In the genomic region with DNA sequence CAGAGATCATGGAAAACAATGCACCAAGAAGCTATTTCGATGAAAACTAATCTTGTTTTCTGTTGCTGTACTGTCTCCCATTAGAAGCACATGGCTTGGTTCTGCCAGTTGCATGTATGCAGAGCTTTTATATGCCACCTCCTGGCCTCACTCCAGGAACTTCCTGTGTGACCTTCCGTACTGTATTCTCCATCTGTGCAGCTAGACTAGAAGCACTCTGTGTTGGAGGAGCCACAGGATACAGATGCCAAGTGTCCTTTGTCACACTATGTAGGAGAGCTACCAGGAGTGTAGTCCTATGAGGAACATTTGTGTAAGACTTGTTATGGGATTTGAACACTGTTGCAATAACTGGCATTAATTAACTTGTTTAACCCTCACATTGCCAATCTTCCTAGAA, we compare ENCODE assay signal across 24 cellular contexts.
DNase-seq lines count a peak whose midpoint lies in the region; ATAC-seq and TF ChIP-seq lines count a peak whose summit lies in the region.
"Had no signal": no experiment of that assay in that cellular context is flagged by ENCODE, and none has a peak within 500 bp of the region (broad histone marks: within the 10 kb centered on the region; RNA-seq: fewer than 3 reads in every experiment).

No MANE protein-coding gene starts in this region.

- H3K27me3 ChIP-seq in A673 (replicated peaks; ENCODE audit: insufficient read depth, low read depth, low read length, poor library complexity) (no peaks in the 10 kb centered on the region), transverse colon (no peaks in the 10 kb centered on the region)
- H3K27me3 ChIP-seq in CD4-positive, alpha-beta T cell (ENCODE audit: control insufficient read depth, insufficient read depth, low read length), result no peaks in the 10 kb centered on the region
- H3K27me3 ChIP-seq: MG63 had no signal

- no peak overlapping the region for H3K4me3 Mint-ChIP-seq in CD4-positive, alpha-beta T cell
- H3K4me3 Mint-ChIP-seq: CD8-positive, alpha-beta T cell; HFFc6; T-helper 2 cell treated with Interferon-gamma antibody and Interleukin-4, amounts not matched to agents 5 μg/mL and 100 μg/mL, for 36 hours had no signal

- H3K9me3 ChIP-seq in A673 (ENCODE audit: low read depth, low read length, poor library complexity, severe bottlenecking) (peaks cover 3% of the 10 kb centered on the region), transverse colon (peaks cover 0 to 4% of the 10 kb centered on the region in 2 donors)
- no peaks in the 10 kb centered on the region for H3K9me3 ChIP-seq in CD4-positive, alpha-beta T cell (ENCODE audit: control insufficient read depth, low read length)
- H3K9me3 ChIP-seq: A549, Caco-2, HAP-1, MG63 had no signal

- peaks cover 13% of the 10 kb centered on the region for H3K9me3 Mint-ChIP-seq in CD4-positive, alpha-beta T cell

- no peak for TF ChIP-seq CTCF in A673 (conservative IDR thresholded peaks at IDR 0.05; ENCODE audit: low read depth, low read length)
- TF ChIP-seq CTCF in CD4-positive, alpha-beta T cell (IDR thresholded peaks at IDR 0.05), result no peak
- no peak for TF ChIP-seq CTCF in transverse colon (IDR thresholded peaks at IDR 0.05)

- no peak overlapping the region for H3K27ac Mint-ChIP-seq in CD4-positive, alpha-beta T cell
- H3K27ac Mint-ChIP-seq: CD8-positive, alpha-beta T cell; HFFc6; T-helper 2 cell treated with Interferon-gamma antibody and Interleukin-4, amounts not matched to agents 5 μg/mL and 100 μg/mL, for 36 hours had no signal

- BruUV-seq in A673 (replicated peaks; lab: Mats Ljungman, UMichigan), result no TSS peak

- no peak for TF ChIP-seq EP300 in transverse colon (IDR thresholded peaks at IDR 0.05; ENCODE audit: low read depth)

- H3K4me1 ChIP-seq in A673 (ENCODE audit: insufficient read depth, low read length, poor library complexity, severe bottlenecking) (no peaks in the 10 kb centered on the region), transverse colon (no peaks in the 10 kb centered on the region)
- H3K4me1 ChIP-seq: A549, Caco-2, HAP-1 had no signal

- H3K4me3 ChIP-seq in A673 (ENCODE audit: low read depth, low read length, poor library complexity, severe bottlenecking), result no peak overlapping the region
- H3K4me3 ChIP-seq in transverse colon, result no peak overlapping the region
- H3K4me3 ChIP-seq: A549, HAP-1, MG63 had no signal

- H3K36me3 Mint-ChIP-seq in CD4-positive, alpha-beta T cell (ENCODE audit: low read depth), result no peaks in the 10 kb centered on the region
- H3K36me3 Mint-ChIP-seq: CD8-positive, alpha-beta T cell had no signal

- TF ChIP-seq POLR2A in transverse colon (IDR thresholded peaks at IDR 0.05), result no peak

- intact Hi-C loops in A673 (cut with micrococcal nuclease; ENCODE audit: unreplicated experiment), result no loop called here
- intact Hi-C loops in CD4-positive, alpha-beta T cell (cut with DNase I, micrococcal nuclease), result no loop called here
- intact Hi-C loops in transverse colon (cut with DNase I; ENCODE audit: low total_unique reads), result no loop called here

- H3K27ac ChIP-seq in A673 (ENCODE audit: low read depth, low read length, poor library complexity, severe bottlenecking), result no peak overlapping the region
- H3K27ac ChIP-seq in CD4-positive, alpha-beta T cell (ENCODE audit: low read depth, low read length), result no peak overlapping the region
- H3K27ac ChIP-seq in transverse colon, result no peak overlapping the region
- H3K27ac ChIP-seq: A549 had no signal

- no peaks in the 10 kb centered on the region for H3K4me1 Mint-ChIP-seq in CD4-positive, alpha-beta T cell (ENCODE audit: low read depth)

- DNase-seq in DMS153 treated with DMSO at 0.1 percent for 48 hours (lab: John Stamatoyannopoulos, UW; ENCODE audit: unreplicated experiment) (peak; percentile 6), H4 (ENCODE audit: low spot score) (peak; percentile 14), NCI-H2171 (lab: John Stamatoyannopoulos, UW) (peak; percentile 34), fibroblast of gingiva (ENCODE audit: low read depth) (peak; percentile 6), A673 (ENCODE audit: low spot score) (no peak), transverse colon (no peak)
- no peak for DNase-seq in CD4-positive, alpha-beta T cell
- DNase-seq: C1 segment of cervical spinal cord; Caco-2; CD8-positive, alpha-beta T cell; HFFc6; KBM-7; MG63; NCI-H1417; NCI-H187 treated with DMSO at 0.1 percent for 48 hours; NCI-H226; NCI-H510A; NCI-H774; SHP77 treated with DMSO at 0.1 percent for 48 hours; T-helper 1 cell had no signal

- ATAC-seq in CD4-positive, alpha-beta T cell (ENCODE audit: poor library complexity), result no peak
- ATAC-seq: A549; CD8-positive, alpha-beta T cell; Panc1 had no signal

- CTCF ChIA-PET in A673 (lab: Charles Lee), result no interaction called here
- CTCF ChIA-PET in CD4-positive, alpha-beta T cell (lab: Charles Lee), result no interaction called here

- 50 to 68% methylated on average over 1 to 2 of the region's 2 CpGs for WGBS in transverse colon (ENCODE audit: low coverage in 1 of 2), 2 donors

- POLR2A ChIA-PET in A673 (lab: Charles Lee; ENCODE audit: low non-redundant PET), result no interaction called here
- POLR2A ChIA-PET in CD4-positive, alpha-beta T cell (lab: Charles Lee), result no interaction called here

- no peaks in the 10 kb centered on the region for H3K36me3 ChIP-seq in A673 (ENCODE audit: insufficient read depth, low read length, poor library complexity, severe bottlenecking)
- no peaks in the 10 kb centered on the region for H3K36me3 ChIP-seq in transverse colon
- H3K36me3 ChIP-seq: HAP-1, MG63 had no signal

- in situ Hi-C loops in transverse colon (cut with MboI; ENCODE audit: low pct_ligation_motif_present in 1 of 4, low pct_unique_long_range_greater_than_20kb in 1 of 4, low sequenced_read_pairs in 3 of 4), result no loop called here

- H3K27me3 Mint-ChIP-seq in CD4-positive, alpha-beta T cell, result no peaks in the 10 kb centered on the region

Comparison
In these comparisons a context has a peak if more than half of its experiments do, and no peak if none do; other contexts are left out.
1. DNase-seq: peak in DMS153 treated with DMSO at 0.1 percent for 48 hours (single experiment), H4 (single experiment), NCI-H2171 (single experiment) and fibroblast of gingiva (single experiment); none in A673 (single experiment), CD4-positive, alpha-beta T cell (0 of 10) and transverse colon (single experiment).